11 cellular contexts compared by ENCODE assay signal in the genomic region with DNA sequence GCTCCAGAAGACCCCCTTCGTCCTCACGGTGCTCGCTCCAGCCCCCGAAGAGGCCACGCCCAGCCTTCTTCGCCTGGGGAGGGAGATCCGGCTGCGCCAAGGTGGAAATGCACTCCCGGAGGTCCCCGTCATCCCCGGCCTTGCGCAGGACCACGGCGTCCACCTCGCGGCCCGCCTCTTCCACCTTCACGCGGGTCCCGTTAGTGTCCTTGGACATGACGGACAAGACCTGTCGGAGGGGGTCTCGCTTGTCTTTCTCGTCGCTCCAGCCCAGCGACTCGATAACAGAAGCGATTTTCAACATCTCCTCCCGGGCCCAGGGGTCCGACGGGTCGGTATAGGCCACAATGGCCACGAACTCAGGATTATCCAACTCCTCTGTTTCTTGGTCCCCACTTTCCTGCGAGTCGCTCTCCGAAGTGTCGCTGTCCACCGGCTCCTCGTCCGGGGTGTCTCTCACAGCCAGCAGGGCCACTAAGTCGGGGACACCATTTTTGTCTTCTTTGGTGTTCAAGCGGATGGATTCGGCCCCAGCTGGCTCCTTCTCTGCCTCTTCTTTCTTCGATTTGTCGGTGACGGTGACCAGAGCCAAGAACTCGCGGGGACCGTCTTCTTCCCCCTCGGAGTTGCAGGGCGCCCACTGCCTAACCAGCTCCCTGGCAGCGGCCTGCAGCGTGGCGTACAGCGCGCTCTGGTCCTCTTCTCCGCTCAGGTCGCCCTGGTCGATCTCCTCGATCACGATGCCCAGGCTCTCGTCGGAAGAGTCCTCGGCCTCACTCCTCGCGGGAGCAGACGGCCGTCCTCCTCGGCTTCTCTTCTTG. TPM values are rescaled to one million over a fixed set of nuclear protein-coding genes. Genes with fewer than 3 reads are reported as not detected.
DNase-seq lines count a peak whose midpoint lies in the region; ATAC-seq and TF ChIP-seq lines count a peak whose summit lies in the region.
"Had no signal": no experiment of that assay in that cellular context is flagged by ENCODE, and none has a peak within 500 bp of the region (broad histone marks: within the 10 kb centered on the region; RNA-seq: fewer than 3 reads in every experiment).

No MANE protein-coding gene starts in this region.

- no peaks in the 10 kb centered on the region for H3K36me3 Mint-ChIP-seq in activated naive CD8-positive, alpha-beta T cell
- H3K36me3 Mint-ChIP-seq in memory B cell (no peaks in the 10 kb centered on the region), osteocyte (ENCODE audit: unreplicated experiment) (peaks cover 4% of the 10 kb centered on the region)

- H3K36me3 ChIP-seq in thoracic aorta (no peaks in the 10 kb centered on the region), prostate gland (no peaks in the 10 kb centered on the region)

- peak; percentile 21 for DNase-seq in activated T-cell treated with anti-CD3 and anti-CD28 coated beads, Interleukin-2, amount 50 U/mL, for 1 hour
- DNase-seq in activated T-cell treated with anti-CD3 and anti-CD28 coated beads for 4 hours = no peak
- no peak for DNase-seq in memory B cell (ENCODE audit: low spot score in 2 of 2)
- no peak for DNase-seq in thoracic aorta (ENCODE audit: low spot score)
- no peak for DNase-seq in prostate gland (ENCODE audit: low spot score)
- no peak for DNase-seq in osteocyte (ENCODE audit: extremely low spot score, unreplicated experiment)
- DNase-seq: dermis blood vessel endothelial cell, NCI-H526, SW 1271 had no signal

- H3K27me3 ChIP-seq in thoracic aorta (replicated peaks; ENCODE audit: insufficient read depth) = no peaks in the 10 kb centered on the region
- peaks cover 3% of the 10 kb centered on the region for H3K27me3 ChIP-seq in prostate gland (replicated peaks; ENCODE audit: insufficient read depth)

- H3K4me3 Mint-ChIP-seq in activated naive CD8-positive, alpha-beta T cell = peak overlapping the region; percentile 83
- peak overlapping the region; percentile 78 for H3K4me3 Mint-ChIP-seq in memory B cell
- H3K4me3 Mint-ChIP-seq in osteocyte (ENCODE audit: unreplicated experiment) = no peak overlapping the region

- intact Hi-C loops in prostate gland (cut with DNase I) = no loop called here

- WGBS in prostate gland = 87% methylated on average over 69 of the region's 69 CpGs

- peaks cover 26% of the 10 kb centered on the region for H3K27me3 Mint-ChIP-seq in activated naive CD8-positive, alpha-beta T cell
- H3K27me3 Mint-ChIP-seq in memory B cell (peaks cover 37% of the 10 kb centered on the region), osteocyte (ENCODE audit: unreplicated experiment) (no peaks in the 10 kb centered on the region)

- no peak for ATAC-seq in memory B cell (ENCODE audit: low read depth)
- no peak for ATAC-seq in thoracic aorta (ENCODE audit: insufficient number of reproducible peaks, low FRiP score, low read depth)
- ATAC-seq in GM21786 (IDR thresholded peaks at IDR 0.05; ENCODE audit: unreplicated experiment) = no peak

- H3K4me3 ChIP-seq in thoracic aorta = peak overlapping the region; percentile 68
- H3K4me3 ChIP-seq in prostate gland = peak overlapping the region in 1 of 2 donors; percentile 25

- H3K4me1 ChIP-seq in thoracic aorta (ENCODE audit: control insufficient read depth in 1 of 2, low read depth in 2 of 2) = peaks cover 19 to 45% of the 10 kb centered on the region in 2 donors
- H3K4me1 ChIP-seq in prostate gland (replicated peaks) = no peaks in the 10 kb centered on the region

- no peak overlapping the region for H3K27ac Mint-ChIP-seq in activated naive CD8-positive, alpha-beta T cell
- H3K27ac Mint-ChIP-seq in memory B cell (peak overlapping the region; percentile 73), osteocyte (ENCODE audit: unreplicated experiment) (no peak overlapping the region)

- TF ChIP-seq POLR2A in prostate gland (IDR thresholded peaks at IDR 0.05) = no peak

- peaks cover 24% of the 10 kb centered on the region for H3K4me1 Mint-ChIP-seq in activated naive CD8-positive, alpha-beta T cell (ENCODE audit: low read depth)
- H3K4me1 Mint-ChIP-seq in memory B cell (peaks cover 24% of the 10 kb centered on the region), osteocyte (ENCODE audit: unreplicated experiment) (peaks cover 5% of the 10 kb centered on the region)

- H3K9me3 ChIP-seq in thoracic aorta = no peaks in the 10 kb centered on the region
- no peaks in the 10 kb centered on the region for H3K9me3 ChIP-seq in prostate gland

- TF ChIP-seq CTCF in thoracic aorta (IDR thresholded peaks at IDR 0.05) = no peak
- no peak for TF ChIP-seq CTCF in prostate gland (IDR thresholded peaks at IDR 0.05)
- no peak for TF ChIP-seq CTCF in osteocyte (IDR thresholded peaks at IDR 0.05)

- H3K27ac ChIP-seq in thoracic aorta (no peak overlapping the region), prostate gland (no peak overlapping the region)

- no peaks in the 10 kb centered on the region for H3K9me3 Mint-ChIP-seq in activated naive CD8-positive, alpha-beta T cell (ENCODE audit: low read depth)
- peaks cover 1% of the 10 kb centered on the region for H3K9me3 Mint-ChIP-seq in memory B cell
- H3K9me3 Mint-ChIP-seq in osteocyte (ENCODE audit: unreplicated experiment) = no peaks in the 10 kb centered on the region

RNA-seq across cellular contexts. Expression of gene PNMA8B, which starts 1.3 kb away (rescaled TPM):
- total RNA-seq in thoracic aorta (1 to 10 TPM; 4.4 to 4.9 TPM), prostate gland (1 to 10 TPM in 1 of 2 donors, under 1 TPM in 1; 0.96 to 3.1 TPM), osteocyte (2.5 TPM in 2 replicates)

RNA-seq across cellular contexts. Expression of gene PNMA8A, which starts 23.0 kb away (rescaled TPM):
- 10 to 100 TPM in 1 of 2 donors, 1 to 10 TPM in 1; 5.1 to 14.6 TPM for total RNA-seq in thoracic aorta
- total RNA-seq in prostate gland = 10 to 100 TPM; 17.0 to 26.5 TPM
- total RNA-seq in osteocyte = 10.3 and 10.8 TPM in 2 replicates
